In genomic region chr11:57325735-57326048, GRCh38 we compare ENCODE assay signal across 9 cellular contexts. TPM values are rescaled to one million over a fixed set of nuclear protein-coding genes. Genes with fewer than 3 reads are reported as not detected.
DNase-seq lines count a peak whose midpoint lies in the region; ATAC-seq and TF ChIP-seq lines count a peak whose summit lies in the region.
"Had no signal": no experiment of that assay in that cellular context is flagged by ENCODE, and none has a peak within 500 bp of the region (broad histone marks: within the 10 kb centered on the region; RNA-seq: fewer than 3 reads in every experiment).

No MANE protein-coding gene starts in this region.

- H3K4me1 Mint-ChIP-seq in activated T-cell treated with anti-CD3 and anti-CD28 coated beads, Interleukin-2, amount 50 U/mL, for 72 hours (ENCODE audit: low read depth), result peaks cover 55% of the 10 kb centered on the region
- H3K4me1 Mint-ChIP-seq in activated CD4-positive, alpha-beta memory T cell treated with anti-CD3 and anti-CD28 coated beads for 36 hours (ENCODE audit: low read depth), result peaks cover 48% of the 10 kb centered on the region

- peaks cover 0 to 56% (median 43%) of the 10 kb centered on the region in 9 donors for H3K36me3 ChIP-seq in heart left ventricle
- peaks cover 0 to 45% of the 10 kb centered on the region in 2 donors for H3K36me3 ChIP-seq in gastrocnemius medialis

- H3K36me3 Mint-ChIP-seq in activated T-cell treated with anti-CD3 and anti-CD28 coated beads, Interleukin-2, amount 50 U/mL, for 72 hours (ENCODE audit: insufficient read depth in 2 of 2), result peaks cover 18 to 39% of the 10 kb centered on the region in 2 donors
- H3K36me3 Mint-ChIP-seq in activated CD4-positive, alpha-beta memory T cell treated with anti-CD3 and anti-CD28 coated beads for 36 hours, result peaks cover 41% of the 10 kb centered on the region

- no peak for DNase-seq in activated T-cell treated with anti-CD3 and anti-CD28 coated beads, Interleukin-2, amount 50 U/mL, for 72 hours
- DNase-seq in activated T-cell treated with anti-CD3 and anti-CD28 coated beads, Interleukin-2, amount 50 U/mL, for 48 hours, result no peak
- no peak for DNase-seq in activated CD4-positive, alpha-beta memory T cell treated with anti-CD3 and anti-CD28 coated beads for 36 hours
- DNase-seq in heart left ventricle, result peak in 4 of 5 donors; percentile 56 to 81 (median 61)
- DNase-seq in gastrocnemius medialis, result peak; percentile 88 to 89
- DNase-seq in midbrain (lab: John Stamatoyannopoulos, UW), result no peak
- DNase-seq in retina, result no peak

- no peaks in the 10 kb centered on the region for H3K9me3 ChIP-seq in heart left ventricle
- H3K9me3 ChIP-seq in gastrocnemius medialis, result no peaks in the 10 kb centered on the region

- H3K4me1 ChIP-seq in heart left ventricle (peaks cover 4 to 49% (median 32%) of the 10 kb centered on the region in 12 donors), gastrocnemius medialis (peaks cover 40 to 53% of the 10 kb centered on the region in 2 donors)

- CTCF ChIA-PET in activated CD4-positive, alpha-beta memory T cell treated with anti-CD3 and anti-CD28 coated beads for 36 hours (lab: Charles Lee), result interaction anchor here (1.4 to 3.9 kb wide), 5 partner anchors 8 to 100 kb away, joined by 3 to 28 read pairs (median 4); partner anchors contain the start of genes P2RX3 and SSRP1

- in situ Hi-C loops in gastrocnemius medialis (cut with MboI; ENCODE audit: low sequenced_read_pairs in 4 of 4), result loop anchor here in 3 of 4 donors (10.0 to 25.0 kb wide), 5 partner anchors 88 to 437 kb away; partner anchors contain the start of genes APLNR (in 1 of the 3), BTBD18 (in 1 of the 3), CTNND1 (in 1 of the 3) and YPEL4 (in 1 of the 3)

- no peak for ATAC-seq in activated T-cell treated with anti-CD3 and anti-CD28 coated beads, Interleukin-2, amount 50 U/mL, for 72 hours (replicated peaks in 1 of 2)
- ATAC-seq in heart left ventricle (peak; percentile 24 to 49 (median 26)), gastrocnemius medialis (peak; percentile 68 to 72), HG03571 (IDR thresholded peaks at IDR 0.05; ENCODE audit: unreplicated experiment) (no peak)

- no peaks in the 10 kb centered on the region for H3K9me3 Mint-ChIP-seq in activated T-cell treated with anti-CD3 and anti-CD28 coated beads, Interleukin-2, amount 50 U/mL, for 72 hours
- no peaks in the 10 kb centered on the region for H3K9me3 Mint-ChIP-seq in activated CD4-positive, alpha-beta memory T cell treated with anti-CD3 and anti-CD28 coated beads for 36 hours

- H3K4me3 ChIP-seq in heart left ventricle, result peak overlapping the region in 11 of 12 donors; percentile 67 to 89 (median 77)
- peak overlapping the region; percentile 61 to 95 (median 84) for H3K4me3 ChIP-seq in gastrocnemius medialis

- TF ChIP-seq POLR2A in heart left ventricle (IDR thresholded peaks at IDR 0.05) (no peak), gastrocnemius medialis (IDR thresholded peaks at IDR 0.05) (peak in 1 of 2 donors; percentile 9)

- H3K4me3 Mint-ChIP-seq in activated T-cell treated with anti-CD3 and anti-CD28 coated beads, Interleukin-2, amount 50 U/mL, for 72 hours, result peak overlapping the region; percentile 86 to 94
- H3K4me3 Mint-ChIP-seq in activated CD4-positive, alpha-beta memory T cell treated with anti-CD3 and anti-CD28 coated beads for 36 hours, result peak overlapping the region; percentile 79

- H3K27ac Mint-ChIP-seq in activated T-cell treated with anti-CD3 and anti-CD28 coated beads, Interleukin-2, amount 50 U/mL, for 72 hours, result peak overlapping the region; percentile 96
- peak overlapping the region; percentile 95 for H3K27ac Mint-ChIP-seq in activated CD4-positive, alpha-beta memory T cell treated with anti-CD3 and anti-CD28 coated beads for 36 hours

- no peak for TF ChIP-seq CTCF in heart left ventricle (IDR thresholded peaks at IDR 0.05)
- TF ChIP-seq CTCF in gastrocnemius medialis (IDR thresholded peaks at IDR 0.05 in 4 of 5, conservative IDR thresholded peaks at IDR 0.05 in 1 of 5), result no peak

- 12 to 25% (median 21%) methylated on average over 6 of the region's 6 CpGs for WGBS in heart left ventricle, 4 donors

- H3K27me3 Mint-ChIP-seq in activated T-cell treated with anti-CD3 and anti-CD28 coated beads, Interleukin-2, amount 50 U/mL, for 72 hours (ENCODE audit: low read depth), result no peaks in the 10 kb centered on the region
- H3K27me3 Mint-ChIP-seq in activated CD4-positive, alpha-beta memory T cell treated with anti-CD3 and anti-CD28 coated beads for 36 hours, result no peaks in the 10 kb centered on the region

- POLR2A ChIA-PET in activated CD4-positive, alpha-beta memory T cell treated with anti-CD3 and anti-CD28 coated beads for 36 hours (lab: Charles Lee), result interaction anchor here (1.1 to 2.4 kb wide), 4 partner anchors 9 to 101 kb away, joined by 3 to 30 read pairs (median 4); partner anchors contain the start of genes SLC43A3 and SSRP1

- H3K27me3 ChIP-seq in heart left ventricle (no peaks in the 10 kb centered on the region), gastrocnemius medialis (no peaks in the 10 kb centered on the region)

- H3K27ac ChIP-seq in heart left ventricle (peak overlapping the region; percentile 88 to 98 (median 94)), gastrocnemius medialis (peak overlapping the region; percentile 95 to 99 (median 97))

- intact Hi-C loops in activated CD4-positive, alpha-beta memory T cell treated with anti-CD3 and anti-CD28 coated beads for 36 hours (cut with micrococcal nuclease), result loop anchor here (1.0 to 5.0 kb wide), 7 partner anchors 10 to 1252 kb away; partner anchors contain the start of genes LPXN, MED19, SELENOH and SSRP1
- intact Hi-C loops in heart left ventricle (cut with DNase I) (loop anchor here in 2 of 10 donors (5.0 to 10.0 kb wide), 2 partner anchors 48 to 1249 kb away; partner anchors contain the start of genes LPXN (in 1 of the 2) and ZFP91 (in 1 of the 2)), gastrocnemius medialis (cut with DNase I; ENCODE audit: low total_unique reads) (loop anchor here (1.0 to 10.0 kb wide), 5 partner anchors 14 to 1253 kb away; partner anchors contain the start of genes SELENOH, TIMM10, ZDHHC5 and ZFP91)

RNA-seq across cellular contexts. Expression of gene TNKS1BP1, which starts 0.9 kb away (rescaled TPM):
- 10 to 100 TPM; 16.9 to 23.8 TPM for total RNA-seq in activated T-cell treated with anti-CD3 and anti-CD28 coated beads, Interleukin-2, amount 50 U/mL, for 72 hours
- 10 to 100 TPM; 14.0 to 15.1 TPM for total RNA-seq in activated CD4-positive, alpha-beta memory T cell treated with anti-CD3 and anti-CD28 coated beads for 36 hours
- 10 to 100 TPM; 25.3 to 68.3 (median 33.1) TPM for total RNA-seq in heart left ventricle
- polyA plus RNA-seq in heart left ventricle, result 10 to 100 TPM; 36.9 to 45.3 TPM
- total RNA-seq in gastrocnemius medialis, result 100 to 1,000 TPM in 3 of 4 donors, 10 to 100 TPM in 1; 98.5 to 165 (median 125) TPM

RNA-seq across cellular contexts. Expression of gene SSRP1, which starts 10.0 kb away (rescaled TPM):
- 100 to 1,000 TPM; 213 to 254 TPM for total RNA-seq in activated T-cell treated with anti-CD3 and anti-CD28 coated beads, Interleukin-2, amount 50 U/mL, for 72 hours
- total RNA-seq in activated CD4-positive, alpha-beta memory T cell treated with anti-CD3 and anti-CD28 coated beads for 36 hours, result 100 to 1,000 TPM; 256 to 262 TPM
- total RNA-seq in heart left ventricle (10 to 100 TPM; 31.8 to 60.4 (median 41.6) TPM), gastrocnemius medialis (100 to 1,000 TPM in 3 of 4 donors, 10 to 100 TPM in 1; 76.6 to 155 (median 137) TPM)
- 10 to 100 TPM; 21.8 to 86.5 TPM for polyA plus RNA-seq in heart left ventricle

RNA-seq across cellular contexts. Expression of gene P2RX3, which starts 12.5 kb away (rescaled TPM):
- total RNA-seq in activated T-cell treated with anti-CD3 and anti-CD28 coated beads, Interleukin-2, amount 50 U/mL, for 72 hours, result not detected
- not detected for total RNA-seq in activated CD4-positive, alpha-beta memory T cell treated with anti-CD3 and anti-CD28 coated beads for 36 hours
- total RNA-seq in heart left ventricle (1 to 10 TPM in 7 of 9 donors, under 1 TPM in 2; 0.63 to 7.1 (median 1.5) TPM), gastrocnemius medialis (not detected)
- under 1 TPM; 0.35 to 0.72 TPM for polyA plus RNA-seq in heart left ventricle
- total RNA-seq: frontal cortex had no signal

RNA-seq across cellular contexts. Expression of gene PRG3, which starts 55.3 kb away (rescaled TPM):
- total RNA-seq in activated T-cell treated with anti-CD3 and anti-CD28 coated beads, Interleukin-2, amount 50 U/mL, for 72 hours, result not detected
- total RNA-seq in activated CD4-positive, alpha-beta memory T cell treated with anti-CD3 and anti-CD28 coated beads for 36 hours, result not detected
- total RNA-seq in heart left ventricle (not detected), gastrocnemius medialis (not detected)
- not detected for polyA plus RNA-seq in heart left ventricle
- total RNA-seq: frontal cortex had no signal

Comparison
In these comparisons a context has a peak if more than half of its experiments do, and no peak if none do; other contexts are left out.
1. ATAC-seq: peak in heart left ventricle (4 of 4) and gastrocnemius medialis (2 of 2); none in activated T-cell treated with anti-CD3 and anti-CD28 coated beads, Interleukin-2, amount 50 U/mL, for 72 hours (0 of 2) and HG03571 (single experiment).
2. DNase-seq: peak in heart left ventricle (4 of 5) and gastrocnemius medialis (2 of 2); none in activated T-cell treated with anti-CD3 and anti-CD28 coated beads, Interleukin-2, amount 50 U/mL, for 72 hours (0 of 2), activated T-cell treated with anti-CD3 and anti-CD28 coated beads, Interleukin-2, amount 50 U/mL, for 48 hours (0 of 2), activated CD4-positive, alpha-beta memory T cell treated with anti-CD3 and anti-CD28 coated beads for 36 hours (single experiment), midbrain (single experiment) and retina (single experiment).